ENCODE assay signal across 10 cellular contexts in genomic region chr9:107638496-107638895, GRCh38.
DNase-seq lines count a peak whose midpoint lies in the region; FAIRE-seq and TF ChIP-seq lines count a peak whose summit lies in the region.
"Had no signal": no experiment of that assay in that cellular context is flagged by ENCODE, and none has a peak within 500 bp of the region (broad histone marks: within the 10 kb centered on the region; RNA-seq: fewer than 3 reads in every experiment).

No MANE protein-coding gene starts in this region.

- H3K4me1 ChIP-seq in testis = peaks cover 16% of the 10 kb centered on the region

- H3K27ac ChIP-seq in brain microvascular endothelial cell (peak overlapping the region; percentile 89), testis (peak overlapping the region; percentile 90 to 97)

- no peaks in the 10 kb centered on the region for H3K9me3 ChIP-seq in testis

- no peaks in the 10 kb centered on the region for H3K9me3 Mint-ChIP-seq in activated CD4-positive, alpha-beta T cell treated with anti-CD3 and anti-CD28 coated beads, Interleukin-2, amount 10 ng/mL, durations not matched to agents 24 days and 14 days

- peak overlapping the region; percentile 60 for H3K4me3 Mint-ChIP-seq in activated CD4-positive, alpha-beta T cell treated with anti-CD3 and anti-CD28 coated beads, Interleukin-2, amount 10 ng/mL, durations not matched to agents 24 days and 14 days

- H3K27ac Mint-ChIP-seq in activated CD4-positive, alpha-beta T cell treated with anti-CD3 and anti-CD28 coated beads, Interleukin-2, amount 10 ng/mL, durations not matched to agents 24 days and 14 days = no peak overlapping the region

- H3K27me3 Mint-ChIP-seq in activated CD4-positive, alpha-beta T cell treated with anti-CD3 and anti-CD28 coated beads, Interleukin-2, amount 10 ng/mL, durations not matched to agents 24 days and 14 days = peaks cover 34% of the 10 kb centered on the region

- intact Hi-C loops in activated CD4-positive, alpha-beta T cell treated with anti-CD3 and anti-CD28 coated beads, Interleukin-2, amount 10 ng/mL, durations not matched to agents 24 days and 14 days (cut with micrococcal nuclease) = no loop called here
- intact Hi-C loops in testis (cut with DNase I; ENCODE audit: low total_unique reads) = loop anchor here (10.0 kb wide), 1 partner anchor 144 kb away; no protein-coding TSS in a partner anchor

- H3K27me3 ChIP-seq in brain microvascular endothelial cell (replicated peaks) = no peaks in the 10 kb centered on the region
- no peaks in the 10 kb centered on the region for H3K27me3 ChIP-seq in testis

- in situ Hi-C loops in brain microvascular endothelial cell (cut with HindIII; ENCODE audit: low pct_ligation_motif_present, low sequenced_read_pairs) = no loop called here

- no peak for TF ChIP-seq POLR2A in testis (IDR thresholded peaks at IDR 0.05)

- no peak for FAIRE-seq in HTR-8/SVneo (lab: Jason Lieb, UNC)

- no peak for TF ChIP-seq CTCF in brain microvascular endothelial cell (IDR thresholded peaks at IDR 0.05; ENCODE audit: low read depth, low read length, missing control alignments)
- no peak for TF ChIP-seq CTCF in testis (IDR thresholded peaks at IDR 0.05)

- no peaks in the 10 kb centered on the region for H3K36me3 Mint-ChIP-seq in activated CD4-positive, alpha-beta T cell treated with anti-CD3 and anti-CD28 coated beads, Interleukin-2, amount 10 ng/mL, durations not matched to agents 24 days and 14 days (ENCODE audit: low read depth)

- H3K36me3 ChIP-seq in brain microvascular endothelial cell (replicated peaks) (no peaks in the 10 kb centered on the region), testis (ENCODE audit: low read depth, missing control alignments) (no peaks in the 10 kb centered on the region)

- no peaks in the 10 kb centered on the region for H3K4me1 Mint-ChIP-seq in activated CD4-positive, alpha-beta T cell treated with anti-CD3 and anti-CD28 coated beads, Interleukin-2, amount 10 ng/mL, durations not matched to agents 24 days and 14 days

- H3K4me3 ChIP-seq in brain microvascular endothelial cell (ENCODE audit: low read depth, low read length) (peak overlapping the region; percentile 57), testis (peak overlapping the region; percentile 52 to 57)

- no peak for DNase-seq in activated CD4-positive, alpha-beta T cell treated with anti-CD3 and anti-CD28 coated beads, Interleukin-2, amount 10 ng/mL, durations not matched to agents 24 days and 14 days
- DNase-seq in activated CD4-positive, alpha-beta T cell treated with anti-CD3 and anti-CD28 coated beads, Interleukin-2, amount 50 U/mL, for 48 hours = no peak
- DNase-seq in brain microvascular endothelial cell (no peak), lung microvascular endothelial cell (ENCODE audit: low read depth in 2 of 2) (peak; percentile 17 to 26), testis (no peak), NCI-H2081 treated with DMSO at 0.1 percent for 48 hours (lab: John Stamatoyannopoulos, UW) (no peak), HTR-8/SVneo (ENCODE audit: insufficient read length, low spot score) (no peak), AG08396 (ENCODE audit: low spot score) (no peak)
- DNase-seq: activated gamma-delta T cell treated with Interleukin-2 at 50 U/mL for 16 hours, AML-193 had no signal

- 15 to 16% methylated on average over 5 of the region's 5 CpGs for WGBS in testis, 2 donors

Comparison
In these comparisons a context has a peak if more than half of its experiments do, and no peak if none do; other contexts are left out.
1. DNase-seq: peak in lung microvascular endothelial cell (2 of 2); none in activated CD4-positive, alpha-beta T cell treated with anti-CD3 and anti-CD28 coated beads, Interleukin-2, amount 10 ng/mL, durations not matched to agents 24 days and 14 days (single experiment), activated CD4-positive, alpha-beta T cell treated with anti-CD3 and anti-CD28 coated beads, Interleukin-2, amount 50 U/mL, for 48 hours (0 of 2), brain microvascular endothelial cell (single experiment), testis (single experiment), NCI-H2081 treated with DMSO at 0.1 percent for 48 hours (single experiment), HTR-8/SVneo (single experiment) and AG08396 (single experiment).